Comparison of ENCODE assay signal across 19 cellular contexts in genomic region chr7:80298201-80298600, GRCh38.
"Had no signal": no experiment of that assay in that cellular context is flagged by ENCODE, and none has a peak within 500 bp of the region (broad histone marks: within the 10 kb centered on the region; RNA-seq: fewer than 3 reads in every experiment).

No MANE protein-coding gene starts in this region.

- DNase-seq: activated CD4-positive, alpha-beta T cell treated with anti-CD3 and anti-CD28 coated beads for 1 hour; activated CD4-positive, alpha-beta T cell treated with anti-CD3 and anti-CD28 coated beads, Interleukin-2, amount 50 U/mL, for 1 hour; activated CD8-positive, alpha-beta T cell treated with anti-CD3 and anti-CD28 coated beads, Interleukin-2, amount 10 ng/mL, durations not matched to agents 7 days and 5 days; activated gamma-delta T cell; activated naive CD4-positive, alpha-beta T cell treated with anti-CD3 and anti-CD28 coated beads, Interleukin-2, amount 50 U/mL, for 16 hours; endodermal cell; foreskin melanocyte; immature natural killer cell; left ventricle myocardium superior; nephron progenitor cell; pancreas; psoas muscle; right cardiac atrium; stimulated activated CD4-positive, alpha-beta T cell treated with anti-CD3 and anti-CD28 coated beads, Interleukin-1b, Interleukin-23, amount 100 ng/mL, for 48 hours; substantia nigra; SW 1271; thyroid gland had no signal

- H3K4me1 ChIP-seq: ascending aorta, pancreas, psoas muscle, thyroid gland had no signal

- H3K27ac ChIP-seq: ascending aorta, coronary artery, pancreas, psoas muscle, thyroid gland had no signal

- H3K36me3 ChIP-seq: ascending aorta, pancreas, thyroid gland had no signal

- H3K27me3 ChIP-seq: ascending aorta, pancreas, thyroid gland had no signal

- ATAC-seq: activated CD8-positive, alpha-beta T cell treated with anti-CD3 and anti-CD28 coated beads, Interleukin-2, amount 10 ng/mL, durations not matched to agents 7 days and 5 days; left ventricle myocardium superior; pancreas; psoas muscle; right cardiac atrium had no signal

- H3K4me3 ChIP-seq: ascending aorta, coronary artery, pancreas, psoas muscle, thyroid gland had no signal

- H3K9me3 ChIP-seq: pancreas, psoas muscle, thyroid gland had no signal
